In genomic region chr21:35273331-35273730, GRCh38 we compare ENCODE assay signal across 17 cellular contexts.
DNase-seq lines count a peak whose midpoint lies in the region; ATAC-seq and TF ChIP-seq lines count a peak whose summit lies in the region.
"Had no signal": no experiment of that assay in that cellular context is flagged by ENCODE, and none has a peak within 500 bp of the region (broad histone marks: within the 10 kb centered on the region; RNA-seq: fewer than 3 reads in every experiment).

No MANE protein-coding gene starts in this region.

- ATAC-seq in WTC11 (peak; percentile 83), left lung (peak; percentile 43), natural killer cell (no peak)
- ATAC-seq: activated CD4-positive, CD25-positive, alpha-beta regulatory T cell treated with anti-CD3 and anti-CD28 coated beads, Interleukin-2, amount 50 U/mL, for 24 hours had no signal

- H3K27me3 Mint-ChIP-seq in Caco-2 (ENCODE audit: insufficient read depth, unreplicated experiment) (no peaks in the 10 kb centered on the region), WTC11 (ENCODE audit: low read depth) (no peaks in the 10 kb centered on the region), natural killer cell (ENCODE audit: low read depth in 2 of 2) (peaks cover 0 to 8% of the 10 kb centered on the region in 2 donors)

- H3K4me3 ChIP-seq in Caco-2 (ENCODE audit: low read depth, low read length): no peak overlapping the region
- no peak overlapping the region for H3K4me3 ChIP-seq in H7 (ENCODE audit: insufficient read depth, low read depth, low read length)
- H3K4me3 ChIP-seq in left lung: no peak overlapping the region
- H3K4me3 ChIP-seq: coronary artery, MG63, sigmoid colon had no signal

- H3K9me3 ChIP-seq in Caco-2 (no peaks in the 10 kb centered on the region), left lung (no peaks in the 10 kb centered on the region)
- H3K9me3 ChIP-seq: sigmoid colon had no signal

- no peak overlapping the region for H3K27ac ChIP-seq in left lung
- no peak overlapping the region for H3K27ac ChIP-seq in RWPE1
- H3K27ac ChIP-seq: coronary artery, sigmoid colon had no signal

- CTCF ChIA-PET in Caco-2 (lab: Charles Lee): no interaction called here
- CTCF ChIA-PET in WTC11 (lab: Charles Lee): interaction anchor here (0.6 kb wide), 1 partner anchor 527 kb away, joined by 3 read pairs; no protein-coding TSS in a partner anchor
- CTCF ChIA-PET in RWPE1 (lab: Yijun Ruan, JAX): interaction anchor here (0.8 kb wide), 1 partner anchor 9 kb away, joined by 3 read pairs; no protein-coding TSS in a partner anchor

- intact Hi-C loops in Caco-2 (cut with micrococcal nuclease; ENCODE audit: unreplicated experiment): no loop called here
- intact Hi-C loops in left lung (cut with DNase I): no loop called here
- intact Hi-C loops in natural killer cell (cut with micrococcal nuclease): no loop called here

- H3K4me3 Mint-ChIP-seq in Caco-2 (ENCODE audit: unreplicated experiment): no peak overlapping the region
- no peak overlapping the region for H3K4me3 Mint-ChIP-seq in WTC11
- no peak overlapping the region for H3K4me3 Mint-ChIP-seq in natural killer cell

- DNase-seq in Caco-2 (peak; percentile 29 to 46), H7 (peak; percentile 13), WTC11 (ENCODE audit: low spot score) (no peak), left lung (no peak), CD1c-positive myeloid dendritic cell (ENCODE audit: extremely low spot score) (no peak), C1 segment of cervical spinal cord (lab: John Stamatoyannopoulos, UW) (no peak), RWPE1 (ENCODE audit: low spot score) (no peak), natural killer cell (no peak)
- DNase-seq: aorta; MG63; NCI-H2107; SHP77 treated with DMSO at 0.1 percent for 48 hours; sigmoid colon; stimulated activated CD4-positive, alpha-beta T cell treated with anti-CD3 and anti-CD28 coated beads, Interleukin-4, amount 100 ng/mL, for 1 hour; T-helper 2 cell had no signal

- POLR2A ChIA-PET in Caco-2 (lab: Charles Lee) (no interaction called here), WTC11 (lab: Charles Lee) (no interaction called here), RWPE1 (lab: Yijun Ruan, JAX; ENCODE audit: low non-redundant PET) (no interaction called here)

- no peak for TF ChIP-seq CTCF in Caco-2 (IDR thresholded peaks at IDR 0.05; ENCODE audit: insufficient read depth in 1 of 2, low read depth in 1 of 2, low read length in 1 of 2, severe bottlenecking in 1 of 2, unreplicated experiment in 1 of 2)
- no peak for TF ChIP-seq CTCF in WTC11 (IDR thresholded peaks at IDR 0.05)
- TF ChIP-seq CTCF in left lung (IDR thresholded peaks at IDR 0.05): no peak
- TF ChIP-seq CTCF in RWPE1 (conservative IDR thresholded peaks at IDR 0.05; ENCODE audit: low read depth): no peak
- no peak for TF ChIP-seq CTCF in natural killer cell (IDR thresholded peaks at IDR 0.05)

- H3K4me1 ChIP-seq in Caco-2 (peaks cover 7% of the 10 kb centered on the region), left lung (no peaks in the 10 kb centered on the region)
- H3K4me1 ChIP-seq: sigmoid colon had no signal

- BruUV-seq in Caco-2 (replicated peaks; lab: Mats Ljungman, UMichigan): no TSS peak

- H3K27me3 ChIP-seq in Caco-2 (replicated peaks; ENCODE audit: control insufficient read depth, insufficient read depth, low read length): no peaks in the 10 kb centered on the region
- H3K27me3 ChIP-seq in H7 (ENCODE audit: control insufficient read depth, insufficient read depth, low read length): no peaks in the 10 kb centered on the region
- H3K27me3 ChIP-seq in left lung: no peaks in the 10 kb centered on the region
- H3K27me3 ChIP-seq: MG63, sigmoid colon had no signal

- H3K4me1 Mint-ChIP-seq in Caco-2 (ENCODE audit: low read depth, unreplicated experiment) (peaks cover 27% of the 10 kb centered on the region), WTC11 (peaks cover 14% of the 10 kb centered on the region), natural killer cell (peaks cover 6 to 20% of the 10 kb centered on the region in 2 donors)

- H3K27ac Mint-ChIP-seq in Caco-2 (ENCODE audit: unreplicated experiment) (no peak overlapping the region), WTC11 (no peak overlapping the region; the same call in 1 of the 2 replicates), natural killer cell (no peak overlapping the region)

- H3K36me3 ChIP-seq in Caco-2 (ENCODE audit: control insufficient read depth, insufficient read depth, low read length): no peaks in the 10 kb centered on the region
- no peaks in the 10 kb centered on the region for H3K36me3 ChIP-seq in H7 (replicated peaks; ENCODE audit: control insufficient read depth, insufficient read depth, low read length)
- no peaks in the 10 kb centered on the region for H3K36me3 ChIP-seq in left lung
- H3K36me3 ChIP-seq: MG63, sigmoid colon had no signal

- H3K36me3 Mint-ChIP-seq in Caco-2 (ENCODE audit: insufficient read depth, unreplicated experiment): no peaks in the 10 kb centered on the region
- H3K36me3 Mint-ChIP-seq in WTC11: peaks cover 6% of the 10 kb centered on the region; the same call in 1 of the 2 replicates
- H3K36me3 Mint-ChIP-seq in natural killer cell: no peaks in the 10 kb centered on the region

- peaks cover 11% of the 10 kb centered on the region for H3K9me3 Mint-ChIP-seq in Caco-2 (ENCODE audit: unreplicated experiment)
- peaks cover 20% of the 10 kb centered on the region for H3K9me3 Mint-ChIP-seq in WTC11
- no peaks in the 10 kb centered on the region for H3K9me3 Mint-ChIP-seq in natural killer cell

TF ChIP-seq in WTC11, 78 proteins besides CTCF, POLR2A, EP300 and RAD21:
- TF ChIP-seq NR3C1 (CRISPR knock-in tag; conservative IDR thresholded peaks at IDR 0.05; ENCODE audit: low read depth) (no peak), SOX15 (CRISPR knock-in tag; IDR thresholded peaks at IDR 0.05) (no peak), ETV6 (CRISPR knock-in tag; IDR thresholded peaks at IDR 0.05) (no peak), HMGA2 (CRISPR knock-in tag; IDR thresholded peaks at IDR 0.05) (no peak), ATF1 (CRISPR knock-in tag; IDR thresholded peaks at IDR 0.05) (no peak), RORB (CRISPR knock-in tag; IDR thresholded peaks at IDR 0.05) (no peak), EMX1 (CRISPR knock-in tag; IDR thresholded peaks at IDR 0.05) (no peak), ATF6 (CRISPR knock-in tag; IDR thresholded peaks at IDR 0.05) (no peak)
- TF ChIP-seq, protein P1, sequence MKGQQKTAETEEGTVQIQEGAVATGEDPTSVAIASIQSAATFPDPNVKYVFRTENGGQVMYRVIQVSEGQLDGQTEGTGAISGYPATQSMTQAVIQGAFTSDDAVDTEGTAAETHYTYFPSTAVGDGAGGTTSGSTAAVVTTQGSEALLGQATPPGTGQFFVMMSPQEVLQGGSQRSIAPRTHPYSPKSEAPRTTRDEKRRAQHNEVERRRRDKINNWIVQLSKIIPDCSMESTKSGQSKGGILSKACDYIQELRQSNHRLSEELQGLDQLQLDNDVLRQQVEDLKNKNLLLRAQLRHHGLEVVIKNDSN (CRISPR knock-in tag; IDR thresholded peaks at IDR 0.05): no peak
- TF ChIP-seq, protein P2, sequence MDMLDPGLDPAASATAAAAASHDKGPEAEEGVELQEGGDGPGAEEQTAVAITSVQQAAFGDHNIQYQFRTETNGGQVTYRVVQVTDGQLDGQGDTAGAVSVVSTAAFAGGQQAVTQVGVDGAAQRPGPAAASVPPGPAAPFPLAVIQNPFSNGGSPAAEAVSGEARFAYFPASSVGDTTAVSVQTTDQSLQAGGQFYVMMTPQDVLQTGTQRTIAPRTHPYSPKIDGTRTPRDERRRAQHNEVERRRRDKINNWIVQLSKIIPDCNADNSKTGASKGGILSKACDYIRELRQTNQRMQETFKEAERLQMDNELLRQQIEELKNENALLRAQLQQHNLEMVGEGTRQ (CRISPR knock-in tag; IDR thresholded peaks at IDR 0.05): no peak
- TF ChIP-seq, protein P3, sequence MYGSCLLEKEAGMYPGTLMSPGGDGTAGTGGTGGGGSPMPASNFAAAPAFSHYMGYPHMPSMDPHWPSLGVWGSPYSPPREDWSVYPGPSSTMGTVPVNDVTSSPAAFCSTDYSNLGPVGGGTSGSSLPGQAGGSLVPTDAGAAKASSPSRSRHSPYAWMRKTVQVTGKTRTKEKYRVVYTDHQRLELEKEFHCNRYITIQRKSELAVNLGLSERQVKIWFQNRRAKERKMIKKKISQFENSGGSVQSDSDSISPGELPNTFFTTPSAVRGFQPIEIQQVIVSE (CRISPR knock-in tag; IDR thresholded peaks at IDR 0.05; ENCODE audit: borderline replicate concordance): no peak
TF ChIP-seq in WTC11: peak in this region for 0.

Comparison
In these comparisons a context has a peak if more than half of its experiments do, and no peak if none do; other contexts are left out.
1. DNase-seq: peak in Caco-2 (2 of 2) and H7 (single experiment); none in WTC11 (single experiment), left lung (0 of 2), CD1c-positive myeloid dendritic cell (single experiment), C1 segment of cervical spinal cord (0 of 14), RWPE1 (single experiment) and natural killer cell (single experiment).
2. ATAC-seq: peak in WTC11 (single experiment) and left lung (single experiment); none in natural killer cell (0 of 3).